8 cellular contexts compared by ENCODE assay signal in the genomic region with DNA sequence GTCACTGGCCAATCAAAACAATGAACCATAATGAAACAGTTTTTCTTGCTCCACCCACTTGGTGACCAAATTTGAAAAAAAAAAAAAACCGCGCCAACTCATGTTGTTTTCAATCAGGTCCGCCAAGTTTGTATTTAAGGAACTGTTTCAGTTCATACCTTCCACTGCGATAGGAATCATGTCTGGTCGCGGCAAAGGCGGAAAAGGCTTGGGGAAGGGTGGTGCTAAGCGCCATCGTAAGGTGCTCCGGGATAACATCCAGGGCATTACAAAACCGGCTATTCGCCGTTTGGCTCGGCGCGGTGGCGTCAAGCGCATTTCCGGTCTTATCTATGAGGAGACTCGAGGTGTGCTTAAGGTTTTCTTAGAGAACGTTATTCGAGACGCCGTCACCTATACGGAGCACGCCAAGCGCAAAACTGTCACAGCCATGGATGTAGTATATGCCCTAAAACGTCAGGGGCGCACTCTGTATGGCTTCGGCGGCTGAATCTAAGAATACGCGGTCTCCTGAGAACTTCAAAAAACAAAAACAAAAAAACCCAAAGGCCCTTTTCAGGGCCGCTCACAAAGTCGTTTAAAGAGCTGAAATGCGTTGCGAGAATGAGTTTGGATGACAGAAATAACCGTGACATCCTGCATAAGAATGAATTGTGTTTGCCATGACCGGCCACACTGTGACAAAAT. TPM values are rescaled to one million over a fixed set of nuclear protein-coding genes. Genes with fewer than 3 reads are reported as not detected.
DNase-seq lines count a peak whose midpoint lies in the region; ATAC-seq and TF ChIP-seq lines count a peak whose summit lies in the region.

No MANE protein-coding gene starts in this region.

- H3K4me3 Mint-ChIP-seq in T-helper 17 cell = peak overlapping the region; percentile 89

- no peaks in the 10 kb centered on the region for H3K27me3 Mint-ChIP-seq in T-helper 17 cell

- H3K4me1 Mint-ChIP-seq in T-helper 17 cell = peaks cover 9% of the 10 kb centered on the region

- DNase-seq in NCI-H1436 treated with DMSO at 0.1 percent for 48 hours (lab: John Stamatoyannopoulos, UW) = peak; percentile 87
- DNase-seq in T-helper 17 cell = peak; percentile 64 to 80 (median 77)
- DNase-seq in right atrium auricular region (ENCODE audit: low spot score) = peak; percentile 93
- peak; percentile 80 for DNase-seq in pulmonary artery endothelial cell (ENCODE audit: low read depth, low spot score)
- DNase-seq in uterus = peak; percentile 89 to 94

- ATAC-seq in HG02759 (IDR thresholded peaks at IDR 0.05; ENCODE audit: unreplicated experiment) = peak; percentile 86
- ATAC-seq in T-helper 17 cell = peak; percentile 93

- H3K36me3 ChIP-seq in right atrium auricular region (no peaks in the 10 kb centered on the region), uterus (no peaks in the 10 kb centered on the region)

- H3K27me3 ChIP-seq in right atrium auricular region (no peaks in the 10 kb centered on the region), uterus (no peaks in the 10 kb centered on the region)

- H3K36me3 Mint-ChIP-seq in T-helper 17 cell (ENCODE audit: low read depth) = no peaks in the 10 kb centered on the region

- no peaks in the 10 kb centered on the region for H3K9me3 ChIP-seq in T-helper 17 cell (ENCODE audit: control insufficient read depth, low read length, poor library complexity, severe bottlenecking)
- H3K9me3 ChIP-seq in right atrium auricular region = no peaks in the 10 kb centered on the region
- H3K9me3 ChIP-seq in uterus = no peaks in the 10 kb centered on the region

- H3K4me3 ChIP-seq in right atrium auricular region = peak overlapping the region; percentile 47 to 53
- peak overlapping the region; percentile 34 to 50 for H3K4me3 ChIP-seq in uterus

- H3K4me1 ChIP-seq in right atrium auricular region (peaks cover 0 to 17% of the 10 kb centered on the region in 2 donors), uterus (peaks cover 0 to 3% of the 10 kb centered on the region in 2 donors)

- intact Hi-C loops in uterus (cut with DNase I; ENCODE audit: low total_unique reads) = loop anchor here (10.0 kb wide), 1 partner anchor 51 kb away; a partner anchor contains a TSS

- TF ChIP-seq POLR2A in uterus (IDR thresholded peaks at IDR 0.05) = peak; percentile 63 to 93

- H3K27ac Mint-ChIP-seq in T-helper 17 cell = peak overlapping the region; percentile 98

- TF ChIP-seq CTCF in GM12873 (IDR thresholded peaks at IDR 0.05; ENCODE audit: insufficient read depth, low read depth, low read length, missing control alignments) (peak; percentile 52), right atrium auricular region (IDR thresholded peaks at IDR 0.05) (peak in 1 of 2 donors; percentile 16), uterus (IDR thresholded peaks at IDR 0.05) (peak in 3 of 4 experiments; percentile 27 to 34 (median 33))

- H3K27ac ChIP-seq in angular gyrus (ENCODE audit: low read depth, low read length) (peak overlapping the region; percentile 20), right atrium auricular region (peak overlapping the region; percentile 80), uterus (peak overlapping the region; percentile 85 to 86)

RNA-seq across cellular contexts. Expression of a gene that starts 16.7 kb away (rescaled TPM):
- 1 to 10 TPM; 1.2 to 2.4 TPM for total RNA-seq in T-helper 17 cell
- 1 to 10 TPM; 3.1 to 6.4 TPM for total RNA-seq in right atrium auricular region
- total RNA-seq in pulmonary artery endothelial cell = 3.3 and 9.6 TPM in 2 replicates
- total RNA-seq in uterus = 1 to 10 TPM; 1.2 to 8.4 (median 6.2) TPM

Comparison
In these comparisons a context has a peak if more than half of its experiments do, and no peak if none do; other contexts are left out.
1. Peak in every context shown above with its lines: DNase-seq, ATAC-seq, H3K4me3 ChIP-seq and H3K27ac ChIP-seq.
2. H3K27ac ChIP-seq: peak in every context shown above with its lines; median percentile 86 in uterus; 80 in right atrium auricular region; 20 in angular gyrus.